9 cellular contexts compared by ENCODE assay signal in the genomic region with DNA sequence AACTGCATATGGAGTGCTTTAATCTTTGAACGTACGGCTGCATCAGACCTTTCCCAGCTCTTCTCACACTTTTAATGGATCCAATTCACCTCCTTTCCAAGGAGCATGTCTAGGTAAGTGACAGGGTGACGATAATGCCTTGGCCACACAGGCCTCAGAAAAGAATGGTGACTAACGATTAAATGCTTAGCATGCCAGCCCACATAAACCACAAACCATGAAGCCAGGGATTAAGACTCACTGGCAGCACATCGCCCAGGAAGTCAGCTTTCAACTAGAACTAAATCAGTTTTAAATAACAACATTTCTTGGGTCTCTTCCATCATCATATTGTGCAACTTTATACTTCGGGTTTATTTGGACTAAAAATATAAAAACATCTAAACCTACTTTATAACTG. TPM values are rescaled to one million over a fixed set of nuclear protein-coding genes. Genes with fewer than 3 reads are reported as not detected.
DNase-seq lines count a peak whose midpoint lies in the region; ATAC-seq and TF ChIP-seq lines count a peak whose summit lies in the region.
"Had no signal": no experiment of that assay in that cellular context is flagged by ENCODE, and none has a peak within 500 bp of the region (broad histone marks: within the 10 kb centered on the region; RNA-seq: fewer than 3 reads in every experiment).

No MANE protein-coding gene starts in this region.

- WGBS in heart left ventricle, 4 donors = 25 to 37% (median 30%) methylated on average over 6 of the region's 6 CpGs

- peak overlapping the region in 1 of 12 donors; percentile 10 for H3K4me3 ChIP-seq in heart left ventricle

- peaks cover 5% of the 10 kb centered on the region for H3K36me3 Mint-ChIP-seq in activated CD4-positive, alpha-beta T cell treated with anti-CD3 and anti-CD28 coated beads, Interleukin-2, amount 10 ng/mL, durations not matched to agents 24 days and 14 days (ENCODE audit: low read depth)

- H3K9me3 ChIP-seq in heart left ventricle = no peaks in the 10 kb centered on the region

- H3K27me3 ChIP-seq in heart left ventricle = no peaks in the 10 kb centered on the region

- peak overlapping the region in 11 of 12 donors; percentile 2 to 69 (median 48) for H3K27ac ChIP-seq in heart left ventricle

- DNase-seq in activated CD4-positive, alpha-beta T cell treated with anti-CD3 and anti-CD28 coated beads for 24 hours (ENCODE audit: low read depth in 2 of 2) = peak; percentile 13 to 18
- DNase-seq in activated CD4-positive, alpha-beta T cell treated with anti-CD3 and anti-CD28 coated beads for 1 hour = no peak
- DNase-seq in activated CD4-positive, alpha-beta T cell treated with anti-CD3 and anti-CD28 coated beads, Interleukin-2, amount 10 ng/mL, durations not matched to agents 24 days and 14 days = peak; percentile 77
- DNase-seq in heart left ventricle = peak in 2 of 5 donors; percentile 20 to 35
- DNase-seq in stimulated activated naive CD8-positive, alpha-beta T cell treated with anti-CD3 and anti-CD28 coated beads, Interleukin-15, Interleukin-2, amounts not matched to agents 100 U/mL and 50 U/mL, for 24 hours = peak; percentile 39
- no peak for DNase-seq in retina
- no peak for DNase-seq in cerebellar nuclear complex (lab: John Stamatoyannopoulos, UW)
- no peak for DNase-seq in NCI-H2171 (lab: John Stamatoyannopoulos, UW)

- no peaks in the 10 kb centered on the region for H3K36me3 ChIP-seq in heart left ventricle

- TF ChIP-seq POLR2A in heart left ventricle (IDR thresholded peaks at IDR 0.05) = no peak

- no peaks in the 10 kb centered on the region for H3K27me3 Mint-ChIP-seq in activated CD4-positive, alpha-beta T cell treated with anti-CD3 and anti-CD28 coated beads, Interleukin-2, amount 10 ng/mL, durations not matched to agents 24 days and 14 days
- H3K27me3 Mint-ChIP-seq: B cell had no signal

- H3K4me1 Mint-ChIP-seq in activated CD4-positive, alpha-beta T cell treated with anti-CD3 and anti-CD28 coated beads, Interleukin-2, amount 10 ng/mL, durations not matched to agents 24 days and 14 days = peaks cover 21% of the 10 kb centered on the region
- H3K4me1 Mint-ChIP-seq: B cell had no signal

- H3K4me1 ChIP-seq in heart left ventricle = peaks cover 0 to 28% (median 13%) of the 10 kb centered on the region in 12 donors

- peak overlapping the region; percentile 78 for H3K27ac Mint-ChIP-seq in activated CD4-positive, alpha-beta T cell treated with anti-CD3 and anti-CD28 coated beads, Interleukin-2, amount 10 ng/mL, durations not matched to agents 24 days and 14 days
- H3K27ac Mint-ChIP-seq: B cell had no signal

- no peak for TF ChIP-seq CTCF in heart left ventricle (IDR thresholded peaks at IDR 0.05)

- intact Hi-C loops in activated CD4-positive, alpha-beta T cell treated with anti-CD3 and anti-CD28 coated beads, Interleukin-2, amount 10 ng/mL, durations not matched to agents 24 days and 14 days (cut with micrococcal nuclease) = loop anchor here (2.0 to 5.0 kb wide), 2 partner anchors 29 to 120 kb away; partner anchors contain the start of gene INPP4B
- intact Hi-C loops in heart left ventricle (cut with DNase I) = no loop called here

- H3K4me3 Mint-ChIP-seq in activated CD4-positive, alpha-beta T cell treated with anti-CD3 and anti-CD28 coated beads, Interleukin-2, amount 10 ng/mL, durations not matched to agents 24 days and 14 days = peak overlapping the region; percentile 25
- H3K4me3 Mint-ChIP-seq: B cell had no signal

- ATAC-seq in heart left ventricle = peak; percentile 22 to 87 (median 82)
- ATAC-seq in stimulated activated naive CD8-positive, alpha-beta T cell treated with anti-CD3 and anti-CD28 coated beads, Interleukin-15, Interleukin-2, amounts not matched to agents 100 U/mL and 50 U/mL, for 24 hours = peak; percentile 92

- peaks cover 5% of the 10 kb centered on the region for H3K9me3 Mint-ChIP-seq in activated CD4-positive, alpha-beta T cell treated with anti-CD3 and anti-CD28 coated beads, Interleukin-2, amount 10 ng/mL, durations not matched to agents 24 days and 14 days

RNA-seq across cellular contexts. Expression of gene INPP4B, which starts 28.7 kb away (rescaled TPM):
- total RNA-seq in activated CD4-positive, alpha-beta T cell treated with anti-CD3 and anti-CD28 coated beads, Interleukin-2, amount 10 ng/mL, durations not matched to agents 24 days and 14 days = 39.8 and 42.5 TPM in 2 replicates
- 100 to 1,000 TPM in 1 of 9 donors, 10 to 100 TPM in 8; 21.9 to 128 (median 39.8) TPM for total RNA-seq in heart left ventricle
- polyA plus RNA-seq in heart left ventricle = 10 to 100 TPM in 1 of 2 donors, 1 to 10 TPM in 1; 5.5 to 15.3 TPM
- total RNA-seq: B cell had no signal

Comparison
In these comparisons a context has a peak if more than half of its experiments do, and no peak if none do; other contexts are left out.
1. DNase-seq: peak in activated CD4-positive, alpha-beta T cell treated with anti-CD3 and anti-CD28 coated beads for 24 hours (2 of 2), activated CD4-positive, alpha-beta T cell treated with anti-CD3 and anti-CD28 coated beads, Interleukin-2, amount 10 ng/mL, durations not matched to agents 24 days and 14 days (single experiment) and stimulated activated naive CD8-positive, alpha-beta T cell treated with anti-CD3 and anti-CD28 coated beads, Interleukin-15, Interleukin-2, amounts not matched to agents 100 U/mL and 50 U/mL, for 24 hours (single experiment); none in activated CD4-positive, alpha-beta T cell treated with anti-CD3 and anti-CD28 coated beads for 1 hour (single experiment), retina (single experiment), cerebellar nuclear complex (0 of 2) and NCI-H2171 (single experiment).